In genomic region chr16:85947511-85948509, GRCh38 we compare ENCODE assay signal across 7 cellular contexts.
DNase-seq lines count a peak whose midpoint lies in the region; ATAC-seq and FAIRE-seq lines count a peak whose summit lies in the region.

No MANE protein-coding gene starts in this region.

- peak overlapping the region; percentile 86 for H3K27ac Mint-ChIP-seq in activated T-cell treated with anti-CD3 and anti-CD28 coated beads, Interleukin-2, amount 50 U/mL, for 24 hours

- peak overlapping the region; percentile 62 for H3K4me3 Mint-ChIP-seq in activated T-cell treated with anti-CD3 and anti-CD28 coated beads, Interleukin-2, amount 50 U/mL, for 24 hours

- peak; percentile 54 for ATAC-seq in GM19328 (IDR thresholded peaks at IDR 0.05; ENCODE audit: unreplicated experiment)
- peak; percentile 58 for ATAC-seq in HG03108 (IDR thresholded peaks at IDR 0.05; ENCODE audit: unreplicated experiment)

- peaks cover 78% of the 10 kb centered on the region for H3K4me1 Mint-ChIP-seq in activated T-cell treated with anti-CD3 and anti-CD28 coated beads, Interleukin-2, amount 50 U/mL, for 24 hours (ENCODE audit: low read depth)

- H3K36me3 Mint-ChIP-seq in activated T-cell treated with anti-CD3 and anti-CD28 coated beads, Interleukin-2, amount 50 U/mL, for 24 hours (ENCODE audit: low read depth): peaks cover 2% of the 10 kb centered on the region

- no peaks in the 10 kb centered on the region for H3K9me3 Mint-ChIP-seq in activated T-cell treated with anti-CD3 and anti-CD28 coated beads, Interleukin-2, amount 50 U/mL, for 24 hours

- FAIRE-seq in HTR-8/SVneo (lab: Jason Lieb, UNC): no peak

- peak; percentile 66 for DNase-seq in activated T-cell treated with anti-CD3 and anti-CD28 coated beads, Interleukin-2, amount 50 U/mL, for 24 hours
- peak; percentile 60 for DNase-seq in stimulated activated CD4-positive, alpha-beta T cell treated with anti-CD3 and anti-CD28 coated beads, Interleukin-2, amount 100 ng/mL, for 4 hours (ENCODE audit: low read depth)
- DNase-seq in NCI-H524 treated with DMSO at 0.1 percent for 48 hours (lab: John Stamatoyannopoulos, UW) (no peak), HTR-8/SVneo (ENCODE audit: insufficient read length, low spot score) (no peak), DMS53 (lab: John Stamatoyannopoulos, UW) (no peak)

- H3K27me3 Mint-ChIP-seq in activated T-cell treated with anti-CD3 and anti-CD28 coated beads, Interleukin-2, amount 50 U/mL, for 24 hours: peaks cover 17% of the 10 kb centered on the region

Comparison
In these comparisons a context has a peak if more than half of its experiments do, and no peak if none do; other contexts are left out.
1. DNase-seq: peak in activated T-cell treated with anti-CD3 and anti-CD28 coated beads, Interleukin-2, amount 50 U/mL, for 24 hours (single experiment) and stimulated activated CD4-positive, alpha-beta T cell treated with anti-CD3 and anti-CD28 coated beads, Interleukin-2, amount 100 ng/mL, for 4 hours (single experiment); none in NCI-H524 treated with DMSO at 0.1 percent for 48 hours (single experiment), HTR-8/SVneo (single experiment) and DMS53 (single experiment).